ENCODE assay signal across 8 cellular contexts in the genomic region with DNA sequence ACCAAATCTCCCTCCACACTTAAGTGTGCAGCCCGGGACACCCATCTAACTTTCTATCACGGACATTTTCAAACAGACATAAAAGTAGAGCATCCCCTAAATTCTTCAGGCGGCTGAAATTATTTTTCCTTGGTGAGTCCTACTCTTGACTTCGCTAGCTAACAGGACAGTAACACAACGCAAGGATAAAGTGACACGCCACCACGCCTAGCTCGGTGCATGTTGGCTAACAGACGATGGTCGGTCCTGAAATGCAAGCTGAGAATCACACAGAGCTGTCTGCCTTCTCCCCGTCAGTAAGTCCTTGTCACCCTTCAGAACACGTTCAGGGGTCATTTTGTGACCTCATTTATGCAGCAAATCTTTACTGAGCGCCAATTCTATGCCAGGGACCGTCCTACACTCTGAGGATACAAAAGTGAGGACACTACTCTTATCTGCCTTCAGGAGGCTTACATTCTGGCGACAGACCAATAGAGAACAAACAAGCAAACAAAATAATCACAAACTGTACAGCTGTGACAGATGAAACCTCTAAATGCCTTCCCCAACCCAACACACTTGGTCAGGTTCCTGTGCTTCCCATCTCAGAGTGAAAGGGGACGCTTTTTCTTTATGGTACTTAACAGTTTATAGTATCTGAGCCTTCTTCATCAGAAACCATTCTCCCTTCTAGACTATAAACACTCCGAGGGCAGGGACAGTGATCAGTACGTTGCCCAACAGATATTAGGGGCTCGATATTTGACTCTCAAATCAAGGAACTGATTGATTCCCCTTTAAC. TPM values are rescaled to one million over a fixed set of nuclear protein-coding genes. Genes with fewer than 3 reads are reported as not detected.
A peak's percentile ranks its signal among the peaks of the same experiment; 100 is the strongest.
DNase-seq lines count a peak whose midpoint lies in the region; ATAC-seq and TF ChIP-seq lines count a peak whose summit lies in the region.

No MANE protein-coding gene starts in this region.

- H3K79me2 ChIP-seq in OCI-LY1 (ENCODE audit: insufficient read depth, low read length): peaks cover 11% of the 10 kb centered on the region; the same call in 1 of the 2 replicates

- no peaks in the 10 kb centered on the region for H3K9me3 Mint-ChIP-seq in CD4-positive, alpha-beta T cell
- no peaks in the 10 kb centered on the region for H3K9me3 Mint-ChIP-seq in endodermal cell

- no peak for DNase-seq in CD4-positive, alpha-beta T cell
- DNase-seq in endodermal cell (no peak), SK-N-DZ (ENCODE audit: low spot score) (no peak), germinal center (ENCODE audit: low spot score) (no peak)

- H3K27ac Mint-ChIP-seq in CD4-positive, alpha-beta T cell: peak overlapping the region; percentile 81
- peak overlapping the region; percentile 77 for H3K27ac Mint-ChIP-seq in endodermal cell

- no peak for ATAC-seq in CD4-positive, alpha-beta T cell (ENCODE audit: poor library complexity)
- ATAC-seq in HG02678 (IDR thresholded peaks at IDR 0.05; ENCODE audit: unreplicated experiment) (no peak), GM21717 (IDR thresholded peaks at IDR 0.05; ENCODE audit: unreplicated experiment) (no peak)

- POLR2A ChIA-PET in CD4-positive, alpha-beta T cell (lab: Charles Lee): interaction anchor here (1.2 kb wide), 1 partner anchor 14 kb away, joined by 4 read pairs; no protein-coding TSS in a partner anchor

- peaks cover 19% of the 10 kb centered on the region for H3K4me1 ChIP-seq in OCI-LY1 (ENCODE audit: insufficient read depth, low read length, severe bottlenecking)
- peaks cover 4% of the 10 kb centered on the region for H3K4me1 ChIP-seq in endodermal cell (ENCODE audit: control insufficient read depth, insufficient read depth, low read length)
- no peaks in the 10 kb centered on the region for H3K4me1 ChIP-seq in neuron (ENCODE audit: insufficient read depth, low read length)

- peaks cover 5% of the 10 kb centered on the region for H3K36me3 Mint-ChIP-seq in CD4-positive, alpha-beta T cell (ENCODE audit: low read depth)
- peaks cover 17% of the 10 kb centered on the region for H3K36me3 Mint-ChIP-seq in endodermal cell (ENCODE audit: low read depth)

- peaks cover 30% of the 10 kb centered on the region for H3K4me1 Mint-ChIP-seq in CD4-positive, alpha-beta T cell (ENCODE audit: low read depth)
- peaks cover 16% of the 10 kb centered on the region for H3K4me1 Mint-ChIP-seq in endodermal cell

- H3K4me3 ChIP-seq in OCI-LY1 (ENCODE audit: low read depth, low read length, poor library complexity, severe bottlenecking) (peak overlapping the region; percentile 69), endodermal cell (ENCODE audit: low read length) (peak overlapping the region; percentile 93), neuron (ENCODE audit: low read length) (peak overlapping the region; percentile 70)

- no peaks in the 10 kb centered on the region for H3K27me3 Mint-ChIP-seq in CD4-positive, alpha-beta T cell
- H3K27me3 Mint-ChIP-seq in endodermal cell (ENCODE audit: insufficient read depth): peaks cover 3% of the 10 kb centered on the region

- no peak overlapping the region for H3K27ac ChIP-seq in CD4-positive, alpha-beta T cell (ENCODE audit: low read depth, low read length)
- H3K27ac ChIP-seq in OCI-LY1 (ENCODE audit: low read depth, low read length, poor library complexity, severe bottlenecking) (no peak overlapping the region), endodermal cell (ENCODE audit: low read depth, low read length) (no peak overlapping the region)

- intact Hi-C loops in CD4-positive, alpha-beta T cell (cut with DNase I, micrococcal nuclease): loop anchor here in 1 of 2 experiments (10.0 kb wide), 3 partner anchors 80 to 420 kb away; a partner anchor contains a TSS

- H3F3A ChIP-seq in OCI-LY1 (ENCODE audit: insufficient read depth, low read length): no peaks in the 10 kb centered on the region

- H3K4me3 Mint-ChIP-seq in CD4-positive, alpha-beta T cell: peak overlapping the region; percentile 94
- peak overlapping the region; percentile 77 for H3K4me3 Mint-ChIP-seq in endodermal cell

- H3K9me3 ChIP-seq in CD4-positive, alpha-beta T cell (ENCODE audit: control insufficient read depth, low read length): no peaks in the 10 kb centered on the region
- H3K9me3 ChIP-seq in OCI-LY1 (ENCODE audit: low read length): no peaks in the 10 kb centered on the region
- no peaks in the 10 kb centered on the region for H3K9me3 ChIP-seq in endodermal cell (ENCODE audit: control insufficient read depth, low read length)
- no peaks in the 10 kb centered on the region for H3K9me3 ChIP-seq in neuron (ENCODE audit: low read length)

- CTCF ChIA-PET in CD4-positive, alpha-beta T cell (lab: Charles Lee): interaction anchor here (1.2 kb wide), 1 partner anchor 9 kb away, joined by 3 read pairs; no protein-coding TSS in a partner anchor

- TF ChIP-seq CTCF in CD4-positive, alpha-beta T cell (IDR thresholded peaks at IDR 0.05): no peak
- TF ChIP-seq CTCF in OCI-LY1 (IDR thresholded peaks at IDR 0.05; ENCODE audit: low read length): no peak
- no peak for TF ChIP-seq CTCF in endodermal cell (conservative IDR thresholded peaks at IDR 0.05)

- peak overlapping the region; percentile 78 for H3K4me2 ChIP-seq in OCI-LY1 (ENCODE audit: low read length)

- peak overlapping the region; percentile 67; the same call in 1 of the 2 replicates for H3K9ac ChIP-seq in OCI-LY1 (ENCODE audit: low read length)
- H3K9ac ChIP-seq in endodermal cell (ENCODE audit: extremely low read depth, low read length, poor library complexity, severe bottlenecking): peak overlapping the region; percentile 70

- no peaks in the 10 kb centered on the region for H4K20me1 ChIP-seq in OCI-LY1 (ENCODE audit: insufficient read depth, low read length)

- H3K36me3 ChIP-seq in OCI-LY1 (ENCODE audit: insufficient read depth, low read length): peaks cover 10% of the 10 kb centered on the region
- H3K36me3 ChIP-seq in endodermal cell (ENCODE audit: control insufficient read depth, insufficient read depth, low read length): peaks cover 16% of the 10 kb centered on the region
- peaks cover 7% of the 10 kb centered on the region for H3K36me3 ChIP-seq in neuron (ENCODE audit: insufficient read depth, low read length)

- WGBS in endodermal cell (ENCODE audit: insufficient coverage in 1 of 2, insufficient read length in 1 of 2), 2 experiments: 91 to 96% methylated on average over 19 of the region's 19 CpGs

- H3K27me3 ChIP-seq in CD4-positive, alpha-beta T cell (ENCODE audit: control insufficient read depth, insufficient read depth, low read length): no peaks in the 10 kb centered on the region
- no peaks in the 10 kb centered on the region for H3K27me3 ChIP-seq in OCI-LY1 (ENCODE audit: insufficient read depth, low read length)
- H3K27me3 ChIP-seq in endodermal cell (ENCODE audit: control insufficient read depth, insufficient read depth, low read length, poor library complexity, severe bottlenecking): no peaks in the 10 kb centered on the region
- H3K27me3 ChIP-seq in neuron (ENCODE audit: insufficient read depth, low read length): no peaks in the 10 kb centered on the region

- H3K9me2 ChIP-seq in OCI-LY1 (ENCODE audit: low read depth, low read length): no peaks in the 10 kb centered on the region

- H2AFZ ChIP-seq in OCI-LY1 (ENCODE audit: low read length) (no peak overlapping the region), neuron (ENCODE audit: low read depth, low read length) (peak overlapping the region; percentile 86)

RNA-seq across cellular contexts. Expression of a gene that starts 1.3 kb away (rescaled TPM):
- total RNA-seq in CD4-positive, alpha-beta T cell: 10 to 100 TPM; 23.1 to 24.3 TPM
- total RNA-seq in endodermal cell: 10 to 100 TPM; 47.2 to 57.3 TPM
- polyA plus RNA-seq in endodermal cell (2013, experiment 1 of 2): 55.9 TPM
- polyA plus RNA-seq in endodermal cell (2013, experiment 2 of 2): 51.5 TPM
- 52.0 and 78.7 TPM in 2 replicates for polyA plus RNA-seq in SK-N-DZ (2014; cell fraction: cytosol; rRNA removed)
- polyA plus RNA-seq in SK-N-DZ (2014; cell fraction: nucleus; rRNA removed): 40.6 and 49.7 TPM in 2 replicates

RNA-seq across cellular contexts. Expression of a gene that starts 39.5 kb away (rescaled TPM):
- total RNA-seq in CD4-positive, alpha-beta T cell: 10 to 100 TPM; 38.4 to 42.9 TPM
- total RNA-seq in endodermal cell: 10 to 100 TPM; 28.6 to 30.6 TPM
- polyA plus RNA-seq in endodermal cell (2013, experiment 1 of 2): 27.4 TPM
- polyA plus RNA-seq in endodermal cell (2013, experiment 2 of 2): 25.0 TPM
- 66.0 and 76.1 TPM in 2 replicates for polyA plus RNA-seq in SK-N-DZ (2014; cell fraction: cytosol; rRNA removed)
- polyA plus RNA-seq in SK-N-DZ (2014; cell fraction: nucleus; rRNA removed): 47.2 and 56.8 TPM in 2 replicates
